8 cellular contexts compared by ENCODE assay signal in genomic region chr15:74616020-74616939, GRCh38. TPM values are rescaled to one million over a fixed set of nuclear protein-coding genes. Genes with fewer than 3 reads are reported as not detected.
DNase-seq lines count a peak whose midpoint lies in the region; ATAC-seq and TF ChIP-seq lines count a peak whose summit lies in the region.

No MANE protein-coding gene starts in this region.

- H3K27me3 Mint-ChIP-seq in CD8-positive, alpha-beta T cell (ENCODE audit: low read depth) = no peaks in the 10 kb centered on the region

- peaks cover 42% of the 10 kb centered on the region for H3K4me1 Mint-ChIP-seq in CD8-positive, alpha-beta T cell (ENCODE audit: low read depth)

- ATAC-seq in CD8-positive, alpha-beta T cell = peak; percentile 3

- CTCF ChIA-PET in CD8-positive, alpha-beta T cell (lab: Charles Lee) = interaction anchor here (0.9 to 29.3 kb wide), 8 partner anchors 9 to 184 kb away, joined by 3 to 730 read pairs (median 7); partner anchors contain the start of gene CSK

- peak overlapping the region; percentile 99 for H3K27ac ChIP-seq in CD8-positive, alpha-beta T cell (ENCODE audit: low read depth, low read length)
- H3K27ac ChIP-seq in neutrophil (peak overlapping the region; percentile 94), temporal lobe (ENCODE audit: low read depth, low read length) (peak overlapping the region; percentile 93)

- peak overlapping the region; percentile 95 for H3K4me3 ChIP-seq in CD8-positive, alpha-beta T cell (ENCODE audit: low read depth, low read length)
- H3K4me3 ChIP-seq in H7 (ENCODE audit: insufficient read depth, low read depth, low read length) (peak overlapping the region; percentile 94), foreskin fibroblast (ENCODE audit: low read depth in 1 of 2, low read length in 2 of 2) (peak overlapping the region; percentile 74 to 100), neutrophil (ENCODE audit: low read depth in 1 of 2, low read length in 1 of 2) (peak overlapping the region; percentile 84 to 99)

- H3K27ac Mint-ChIP-seq in CD8-positive, alpha-beta T cell = peak overlapping the region; percentile 97

- H3K27me3 ChIP-seq in CD8-positive, alpha-beta T cell (ENCODE audit: insufficient read depth, low read length) = no peaks in the 10 kb centered on the region
- H3K27me3 ChIP-seq in H7 (ENCODE audit: control insufficient read depth, insufficient read depth, low read length) (peaks cover 4% of the 10 kb centered on the region; the same call in 1 of the 2 replicates), neutrophil (no peaks in the 10 kb centered on the region)

- no peak for TF ChIP-seq CTCF in CD8-positive, alpha-beta T cell (IDR thresholded peaks at IDR 0.05)
- no peak for TF ChIP-seq CTCF in foreskin fibroblast (IDR thresholded peaks at IDR 0.05; ENCODE audit: low read depth, low read length)
- no peak for TF ChIP-seq CTCF in neutrophil (IDR thresholded peaks at IDR 0.05)

- intact Hi-C loops in CD8-positive, alpha-beta T cell (cut with DNase I, micrococcal nuclease) = loop anchor here (2.0 to 10.0 kb wide), 7 partner anchors 79 to 1289 kb away; partner anchors contain the start of genes COX5A (in 1 of the 2), FBXO22 (in 1 of the 2), PML (in 1 of the 2) and PPCDC (in 1 of the 2)

- peak overlapping the region; percentile 91 for H3K4me3 Mint-ChIP-seq in CD8-positive, alpha-beta T cell

- peak; percentile 53 to 87 (median 74) for DNase-seq in CD8-positive, alpha-beta T cell
- DNase-seq in H7 (peak; percentile 86), OCI-M1 (lab: John Stamatoyannopoulos, UW) (peak; percentile 59), activated gamma-delta T cell (lab: John Stamatoyannopoulos, UW) (peak; percentile 21), foreskin fibroblast (peak; percentile 64 to 84), COLO829 (ENCODE audit: low spot score) (no peak)

- no peaks in the 10 kb centered on the region for H3K9me3 ChIP-seq in CD8-positive, alpha-beta T cell (ENCODE audit: low read length)
- no peaks in the 10 kb centered on the region for H3K9me3 ChIP-seq in neutrophil

- peaks cover 22% of the 10 kb centered on the region for H3K36me3 ChIP-seq in CD8-positive, alpha-beta T cell (ENCODE audit: insufficient read depth, low read length)
- H3K36me3 ChIP-seq in H7 (replicated peaks; ENCODE audit: control insufficient read depth, insufficient read depth, low read length) = peaks cover 15% of the 10 kb centered on the region
- H3K36me3 ChIP-seq in neutrophil = peaks cover 36% of the 10 kb centered on the region

- POLR2A ChIA-PET in CD8-positive, alpha-beta T cell (lab: Charles Lee) = interaction anchor here (0.5 to 4.1 kb wide), 15 partner anchors 8 to 290 kb away, joined by 3 to 32 read pairs (median 7); partner anchors contain the start of genes ARID3B and FAM219B

- H3K4me1 ChIP-seq in CD8-positive, alpha-beta T cell (ENCODE audit: insufficient read depth, low read length) = peaks cover 27% of the 10 kb centered on the region
- H3K4me1 ChIP-seq in neutrophil (ENCODE audit: control insufficient read depth in 1 of 2, insufficient read depth in 1 of 2, low read depth in 1 of 2, low read length in 1 of 2) = peaks cover 23 to 29% of the 10 kb centered on the region in 2 experiments

- peaks cover 41% of the 10 kb centered on the region for H3K36me3 Mint-ChIP-seq in CD8-positive, alpha-beta T cell

- no peaks in the 10 kb centered on the region for H3K9me3 Mint-ChIP-seq in CD8-positive, alpha-beta T cell

RNA-seq across cellular contexts. Expression of gene CLK3, which starts 0.6 kb away (rescaled TPM):
- 100 to 1,000 TPM; 246 to 262 TPM for total RNA-seq in CD8-positive, alpha-beta T cell
- 50.6 and 66.3 TPM in 2 replicates for total RNA-seq in H7 (2014; rRNA removed; shearing (Covaris generic))
- 20.4 TPM for total RNA-seq in temporal lobe
